Comparison of ENCODE assay signal across 27 cellular contexts in the genomic region with DNA sequence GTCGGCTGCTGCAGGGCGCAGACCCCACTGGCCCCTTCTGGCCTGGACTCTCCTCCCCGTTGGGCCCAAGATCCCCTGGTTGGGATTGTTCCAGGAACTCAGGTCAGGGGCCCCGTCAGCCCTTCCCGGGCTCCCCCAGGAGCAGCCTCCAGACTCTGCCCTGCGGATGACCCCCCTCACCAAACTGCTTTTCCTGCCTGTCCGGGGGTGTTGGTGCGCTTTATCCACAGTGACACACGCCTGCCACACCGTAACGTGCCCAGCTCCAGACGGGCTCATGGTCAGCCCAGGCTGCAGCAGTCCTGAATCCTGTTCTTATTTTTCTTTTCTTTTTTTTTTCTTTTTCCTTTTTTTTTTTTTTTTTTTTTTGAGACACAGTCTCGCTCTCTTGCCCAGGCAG. TPM values are rescaled to one million over a fixed set of nuclear protein-coding genes. Genes with fewer than 3 reads are reported as not detected.
"Had no signal": no experiment of that assay in that cellular context is flagged by ENCODE, and none has a peak within 500 bp of the region (broad histone marks: within the 10 kb centered on the region; RNA-seq: fewer than 3 reads in every experiment).

No MANE protein-coding gene starts in this region.

- H3K9me3 ChIP-seq: ascending aorta, body of pancreas, Peyer's patch had no signal

- H3K27me3 ChIP-seq: ascending aorta, body of pancreas, Peyer's patch had no signal

- DNase-seq: activated CD4-positive, alpha-beta memory T cell treated with anti-CD3 and anti-CD28 coated beads for 36 hours; activated CD4-positive, alpha-beta T cell treated with anti-CD3 and anti-CD28 coated beads, Interleukin-2, amount 10 ng/mL, durations not matched to agents 7 days and 5 days; activated CD4-positive, CD25-positive, alpha-beta regulatory T cell; activated CD8-positive, alpha-beta memory T cell treated with anti-CD3 and anti-CD28 coated beads for 24 hours; activated effector memory CD4-positive, alpha-beta T cell treated with anti-CD3 and anti-CD28 coated beads, Interleukin-2, amount 50 U/mL, for 16 hours; activated naive CD4-positive, alpha-beta T cell treated with Interleukin-2 at 50 U/mL for 16 hours; activated naive CD8-positive, alpha-beta T cell treated with anti-CD3 and anti-CD28 coated beads, Interleukin-2, amount 50 U/mL, for 24 hours; activated T-cell treated with anti-CD3 and anti-CD28 coated beads, Interleukin-2, amount 50 U/mL, for 4 hours; amniotic stem cell; body of pancreas; central memory CD4-positive, alpha-beta T cell; Karpas-422; MM.1S; NCI-H146; NCI-H187 treated with DMSO at 0.1 percent for 48 hours; NCI-H2081 treated with DMSO at 0.1 percent for 48 hours; NCI-H345; NCI-H510A; NCI-H526 treated with DMSO at 0.1 percent for 48 hours; NK-92 treated with Interleukin-12 subunit alpha and Interleukin-12 subunit beta, amount 100 ng/mL, for 24 hours; Peyer's patch; SHP77; T-helper 17 cell; T-helper 9 cell had no signal

- H3K27ac ChIP-seq: ascending aorta, body of pancreas, Peyer's patch had no signal

- H3K4me1 ChIP-seq: body of pancreas had no signal

- FAIRE-seq: bronchial epithelial cell had no signal

- ATAC-seq: activated naive CD4-positive, alpha-beta T cell treated with anti-CD3 and anti-CD28 coated beads, Interleukin-2, amount 50 U/mL, for 72 hours; activated naive CD8-positive, alpha-beta T cell treated with anti-CD3 and anti-CD28 coated beads, Interleukin-2, amount 50 U/mL, for 24 hours; activated T-cell treated with anti-CD3 and anti-CD28 coated beads, Interleukin-2, amount 50 U/mL, for 4 hours; body of pancreas; T-helper 17 cell had no signal

- H3K4me3 ChIP-seq: ascending aorta, body of pancreas, Peyer's patch had no signal

RNA-seq across cellular contexts. Expression of gene RAC3, which starts 29.8 kb away (rescaled TPM):
- total RNA-seq: ascending aorta had no signal
